In the genomic region with DNA sequence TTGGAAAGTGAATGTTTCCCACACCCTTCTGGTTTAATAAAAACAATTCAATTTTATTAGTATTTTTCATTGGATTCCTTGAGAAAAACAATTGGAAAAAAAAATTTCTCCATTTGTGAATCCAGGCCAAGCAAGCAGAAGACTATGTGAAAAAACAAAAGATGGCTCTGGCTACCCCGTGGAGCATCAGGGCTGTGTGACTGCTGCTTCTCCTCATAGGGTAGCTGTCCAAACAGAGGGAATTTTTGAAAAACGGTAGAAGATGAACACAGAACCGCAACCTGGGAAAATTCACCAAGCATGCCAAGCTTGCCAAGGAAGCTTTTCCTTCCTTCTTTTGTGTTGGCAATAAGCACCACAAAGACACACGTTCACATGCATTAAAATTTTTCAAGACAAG, we compare ENCODE assay signal across 22 cellular contexts.
DNase-seq lines count a peak whose midpoint lies in the region; ATAC-seq and TF ChIP-seq lines count a peak whose summit lies in the region.
"Had no signal": no experiment of that assay in that cellular context is flagged by ENCODE, and none has a peak within 500 bp of the region (broad histone marks: within the 10 kb centered on the region; RNA-seq: fewer than 3 reads in every experiment).

No MANE protein-coding gene starts in this region.

- H3K4me3 ChIP-seq in trophoblast cell (ENCODE audit: low read depth, low read length) (no peak overlapping the region), osteoblast (ENCODE audit: insufficient read depth, low read length) (no peak overlapping the region)
- H3K4me3 ChIP-seq: BLaER1 treated with 17β-estradiol and CSF1 and Interleukin-3, amounts not matched to agents 10 nM and 100 nM; GM12878; MG63 had no signal

- WGBS in trophoblast cell (ENCODE audit: extremely low coverage, insufficient coverage, insufficient read length), result no CpG with 5 or more reads among the region's 4 CpGs

- no peak overlapping the region for H2BK5ac ChIP-seq in trophoblast cell (ENCODE audit: low read depth, low read length, poor library complexity)

- no peak overlapping the region for H3K27ac ChIP-seq in trophoblast cell (ENCODE audit: low read depth, low read length)
- no peak overlapping the region for H3K27ac ChIP-seq in osteoblast (ENCODE audit: low read depth, low read length)
- H3K27ac ChIP-seq: BLaER1 treated with 17β-estradiol and CSF1 and Interleukin-3, amounts not matched to agents 10 nM and 100 nM had no signal

- peaks cover 2% of the 10 kb centered on the region for H3K79me2 ChIP-seq in trophoblast cell (ENCODE audit: control insufficient read depth, insufficient read depth, low read length, poor library complexity)
- no peaks in the 10 kb centered on the region for H3K79me2 ChIP-seq in osteoblast (ENCODE audit: insufficient read depth, low read length)

- POLR2A ChIA-PET in WTC11 (lab: Charles Lee), result no interaction called here

- H3K27me3 ChIP-seq in trophoblast cell (ENCODE audit: insufficient read depth, low read length) (no peaks in the 10 kb centered on the region), osteoblast (ENCODE audit: insufficient read depth, low read length) (no peaks in the 10 kb centered on the region)
- H3K27me3 ChIP-seq: BLaER1 treated with 17β-estradiol and CSF1 and Interleukin-3, amounts not matched to agents 10 nM and 100 nM; MG63 had no signal

- peak overlapping the region; percentile 22 for H2BK120ac ChIP-seq in trophoblast cell (ENCODE audit: insufficient read depth, low read length, poor library complexity)

- H3K4me1 Mint-ChIP-seq in WTC11, result peaks cover 14% of the 10 kb centered on the region

- CTCF ChIA-PET in WTC11 (lab: Charles Lee), result interaction anchor here (1.5 kb wide), 1 partner anchor 442 kb away, joined by 6 read pairs; no protein-coding TSS in a partner anchor

- H3K4me2 ChIP-seq in trophoblast cell (ENCODE audit: low read length) (no peak overlapping the region), osteoblast (ENCODE audit: insufficient read depth, low read length) (no peak overlapping the region)
- H3K4me2 ChIP-seq: BLaER1 treated with 17β-estradiol and CSF1 and Interleukin-3, amounts not matched to agents 10 nM and 100 nM had no signal

- no peak overlapping the region for H2AK5ac ChIP-seq in trophoblast cell (ENCODE audit: low read length)

- peaks cover 11% of the 10 kb centered on the region for H3K9me3 Mint-ChIP-seq in WTC11
- H3K9me3 Mint-ChIP-seq: CD4-positive, alpha-beta T cell had no signal

- no peak overlapping the region for H3K4ac ChIP-seq in trophoblast cell (ENCODE audit: low read depth, low read length)

- H3K36me3 Mint-ChIP-seq in WTC11, result no peaks in the 10 kb centered on the region

- peak; percentile 7 for DNase-seq in Ammon's horn (ENCODE audit: low spot score)
- DNase-seq in NCI-H1694 (lab: John Stamatoyannopoulos, UW), result peak; percentile 45
- DNase-seq in WTC11 (ENCODE audit: low spot score), result no peak
- DNase-seq in trophoblast cell, result peak in 1 of 2 donors; percentile 2
- DNase-seq in osteoblast (ENCODE audit: insufficient read length, low spot score, missing footprints), result no peak
- DNase-seq in middle frontal gyrus (ENCODE audit: extremely low spot score, low spot score), result no peak
- no peak for DNase-seq in NOMO-1 (lab: John Stamatoyannopoulos, UW; ENCODE audit: unreplicated experiment in 2 of 2)
- DNase-seq: CD4-positive, alpha-beta T cell; COR-L47; GOT3; IMR-90; KG1; MG63; NCI-H1105 treated with DMSO at 0.1 percent for 48 hours; NCI-H146; NCI-H2029 treated with DMSO at 0.1 percent for 48 hours; NCI-H526 treated with DMSO at 0.1 percent for 48 hours; SHP77 treated with DMSO at 0.1 percent for 48 hours had no signal

- TF ChIP-seq CTCF in WTC11 (IDR thresholded peaks at IDR 0.05) (no peak), osteoblast (IDR thresholded peaks at IDR 0.05; ENCODE audit: extremely low read depth, low read depth, low read length) (no peak)

- peak; percentile 64 for ATAC-seq in WTC11
- ATAC-seq: GM12878, HCT116, Panc1 had no signal

- no peak overlapping the region for H3K27ac Mint-ChIP-seq in WTC11
- H3K27ac Mint-ChIP-seq: CD4-positive, alpha-beta T cell had no signal

- H4K8ac ChIP-seq in trophoblast cell (ENCODE audit: low read depth, low read length), result peak overlapping the region; percentile 19

- no peak overlapping the region for H3K18ac ChIP-seq in trophoblast cell (ENCODE audit: low read length)

- H2AFZ ChIP-seq in trophoblast cell (ENCODE audit: insufficient read depth, low read length, poor library complexity) (no peak overlapping the region), osteoblast (ENCODE audit: low read length) (no peak overlapping the region)

- H3K27me3 Mint-ChIP-seq in WTC11 (ENCODE audit: low read depth), result no peaks in the 10 kb centered on the region
- H3K27me3 Mint-ChIP-seq: CD4-positive, alpha-beta T cell had no signal

- no peak overlapping the region for H4K91ac ChIP-seq in trophoblast cell (ENCODE audit: low read depth, low read length)

- no peak overlapping the region for H3K14ac ChIP-seq in trophoblast cell (ENCODE audit: low read length)

- no peak overlapping the region for H3K23ac ChIP-seq in trophoblast cell (ENCODE audit: low read length)

- no peaks in the 10 kb centered on the region for H3K79me1 ChIP-seq in trophoblast cell (ENCODE audit: low read length)

- H3K4me1 ChIP-seq in trophoblast cell (ENCODE audit: control insufficient read depth in 1 of 2, insufficient read depth in 2 of 2, low read length in 2 of 2) (peaks cover 0 to 3% of the 10 kb centered on the region in 2 experiments), osteoblast (ENCODE audit: insufficient read depth, low read length) (no peaks in the 10 kb centered on the region)
- H3K4me1 ChIP-seq: BLaER1 treated with 17β-estradiol and CSF1 and Interleukin-3, amounts not matched to agents 10 nM and 100 nM had no signal

- H4K20me1 ChIP-seq in osteoblast (ENCODE audit: insufficient read depth, low read length), result no peaks in the 10 kb centered on the region
- H4K20me1 ChIP-seq: BLaER1 treated with 17β-estradiol and CSF1 and Interleukin-3, amounts not matched to agents 10 nM and 100 nM had no signal

- peak overlapping the region; percentile 40 for H2BK12ac ChIP-seq in trophoblast cell (ENCODE audit: low read length)

- no peaks in the 10 kb centered on the region for H3K9me3 ChIP-seq in trophoblast cell (ENCODE audit: insufficient read depth, low read depth, low read length)
- no peaks in the 10 kb centered on the region for H3K9me3 ChIP-seq in osteoblast (ENCODE audit: low read depth, low read length)
- H3K9me3 ChIP-seq: BLaER1 treated with 17β-estradiol and CSF1 and Interleukin-3, amounts not matched to agents 10 nM and 100 nM; MG63 had no signal

- no peak overlapping the region for H3K9ac ChIP-seq in trophoblast cell (ENCODE audit: low read length)
- H3K9ac ChIP-seq: BLaER1 treated with 17β-estradiol and CSF1 and Interleukin-3, amounts not matched to agents 10 nM and 100 nM had no signal

- H3K4me3 Mint-ChIP-seq in WTC11, result no peak overlapping the region
- H3K4me3 Mint-ChIP-seq: CD4-positive, alpha-beta T cell had no signal

- no peak overlapping the region for H4K12ac ChIP-seq in trophoblast cell (ENCODE audit: low read depth, low read length)

- H3K36me3 ChIP-seq in trophoblast cell (ENCODE audit: control insufficient read depth in 1 of 2, insufficient read depth in 2 of 2, low read length in 2 of 2) (peaks cover 0 to 1% of the 10 kb centered on the region in 2 experiments), osteoblast (ENCODE audit: insufficient read depth, low read length) (no peaks in the 10 kb centered on the region)
- H3K36me3 ChIP-seq: BLaER1 treated with 17β-estradiol and CSF1 and Interleukin-3, amounts not matched to agents 10 nM and 100 nM; MG63 had no signal

TF ChIP-seq in WTC11, 78 proteins besides CTCF, POLR2A, EP300 and RAD21:
- TF ChIP-seq ETV6 (CRISPR knock-in tag; IDR thresholded peaks at IDR 0.05), result no peak
- TF ChIP-seq, protein P1, sequence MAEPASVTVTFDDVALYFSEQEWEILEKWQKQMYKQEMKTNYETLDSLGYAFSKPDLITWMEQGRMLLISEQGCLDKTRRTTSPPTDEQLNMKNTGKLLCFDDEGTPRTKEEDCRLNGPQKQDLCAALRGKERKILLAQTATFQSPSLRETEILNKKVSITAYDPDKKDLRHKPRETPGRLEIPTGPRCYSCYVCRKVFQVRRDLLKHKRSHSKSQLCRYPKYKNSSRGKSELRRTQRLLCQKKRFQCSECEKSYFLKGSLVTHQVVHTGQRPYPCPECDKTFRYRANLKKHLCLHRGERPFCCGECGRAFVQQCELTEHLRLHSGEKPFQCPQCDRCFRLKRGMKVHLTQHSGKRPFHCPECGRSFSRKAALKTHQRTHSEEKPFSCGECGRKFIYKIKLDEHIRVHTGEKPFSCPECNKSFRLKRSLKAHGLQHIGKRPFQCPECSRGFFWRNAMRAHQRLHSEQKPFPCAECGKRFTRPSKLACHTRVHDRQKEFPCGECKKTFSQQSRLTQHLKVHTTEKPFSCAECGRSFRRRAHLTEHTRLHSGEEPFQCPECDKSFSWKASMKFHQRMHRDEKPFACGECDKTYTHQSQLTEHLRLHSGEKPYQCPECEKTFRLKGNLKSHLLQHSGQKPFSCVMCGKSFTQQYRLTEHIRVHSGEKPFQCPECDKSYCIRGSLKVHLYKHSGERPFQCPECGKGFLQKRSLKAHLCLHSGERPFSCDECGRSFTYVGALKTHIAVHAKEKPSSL (CRISPR knock-in tag; conservative IDR thresholded peaks at IDR 0.05), result no peak
- no peak for TF ChIP-seq EMX1 (CRISPR knock-in tag; IDR thresholded peaks at IDR 0.05)
- TF ChIP-seq KAT7 (CRISPR knock-in tag; IDR thresholded peaks at IDR 0.05; ENCODE audit: borderline replicate concordance), result no peak
- no peak for TF ChIP-seq HMGA2 (CRISPR knock-in tag; IDR thresholded peaks at IDR 0.05)
- TF ChIP-seq, protein P2, sequence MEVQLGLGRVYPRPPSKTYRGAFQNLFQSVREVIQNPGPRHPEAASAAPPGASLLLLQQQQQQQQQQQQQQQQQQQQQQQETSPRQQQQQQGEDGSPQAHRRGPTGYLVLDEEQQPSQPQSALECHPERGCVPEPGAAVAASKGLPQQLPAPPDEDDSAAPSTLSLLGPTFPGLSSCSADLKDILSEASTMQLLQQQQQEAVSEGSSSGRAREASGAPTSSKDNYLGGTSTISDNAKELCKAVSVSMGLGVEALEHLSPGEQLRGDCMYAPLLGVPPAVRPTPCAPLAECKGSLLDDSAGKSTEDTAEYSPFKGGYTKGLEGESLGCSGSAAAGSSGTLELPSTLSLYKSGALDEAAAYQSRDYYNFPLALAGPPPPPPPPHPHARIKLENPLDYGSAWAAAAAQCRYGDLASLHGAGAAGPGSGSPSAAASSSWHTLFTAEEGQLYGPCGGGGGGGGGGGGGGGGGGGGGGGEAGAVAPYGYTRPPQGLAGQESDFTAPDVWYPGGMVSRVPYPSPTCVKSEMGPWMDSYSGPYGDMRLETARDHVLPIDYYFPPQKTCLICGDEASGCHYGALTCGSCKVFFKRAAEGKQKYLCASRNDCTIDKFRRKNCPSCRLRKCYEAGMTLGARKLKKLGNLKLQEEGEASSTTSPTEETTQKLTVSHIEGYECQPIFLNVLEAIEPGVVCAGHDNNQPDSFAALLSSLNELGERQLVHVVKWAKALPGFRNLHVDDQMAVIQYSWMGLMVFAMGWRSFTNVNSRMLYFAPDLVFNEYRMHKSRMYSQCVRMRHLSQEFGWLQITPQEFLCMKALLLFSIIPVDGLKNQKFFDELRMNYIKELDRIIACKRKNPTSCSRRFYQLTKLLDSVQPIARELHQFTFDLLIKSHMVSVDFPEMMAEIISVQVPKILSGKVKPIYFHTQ (CRISPR knock-in tag; IDR thresholded peaks at IDR 0.05), result no peak

Comparison
In these comparisons a context has a peak if more than half of its experiments do, and no peak if none do; other contexts are left out.
1. DNase-seq: peak in Ammon's horn (single experiment) and NCI-H1694 (single experiment); none in WTC11 (single experiment), osteoblast (single experiment), middle frontal gyrus (single experiment) and NOMO-1 (0 of 2).